19 cellular contexts compared by ENCODE assay signal in genomic region chr1:99986656-99987225, GRCh38. TPM values are rescaled to one million over a fixed set of nuclear protein-coding genes. Genes with fewer than 3 reads are reported as not detected.
DNase-seq lines count a peak whose midpoint lies in the region; ATAC-seq, FAIRE-seq and TF ChIP-seq lines count a peak whose summit lies in the region.
"Had no signal": no experiment of that assay in that cellular context is flagged by ENCODE, and none has a peak within 500 bp of the region (broad histone marks: within the 10 kb centered on the region; RNA-seq: fewer than 3 reads in every experiment).

No MANE protein-coding gene starts in this region.

- in situ Hi-C loops in K562 (cut with MboI), result no loop called here

- H3K9me3 ChIP-seq in K562 (replicated peaks; ENCODE audit: control insufficient read depth, insufficient read depth, low read depth, low read length) (peaks cover 6% of the 10 kb centered on the region; the same call in 1 of the 2 replicates), prostate gland (no peaks in the 10 kb centered on the region), T-helper 17 cell (ENCODE audit: control insufficient read depth, low read length, poor library complexity, severe bottlenecking) (no peaks in the 10 kb centered on the region)

- TF ChIP-seq CTCF in C4-2B (conservative IDR thresholded peaks at IDR 0.05) (no peak), K562 (IDR thresholded peaks at IDR 0.05 in 2 of 3, conservative IDR thresholded peaks at IDR 0.05 in 1 of 3; ENCODE audit: insufficient read depth in 2 of 3, low read depth in 1 of 3, low read length in 3 of 3) (no peak), prostate gland (IDR thresholded peaks at IDR 0.05) (no peak)

- H3K27me3 ChIP-seq in K562 (ENCODE audit: control insufficient read depth in 2 of 2, insufficient read depth in 2 of 2, low read length in 2 of 2), result no peaks in the 10 kb centered on the region
- no peaks in the 10 kb centered on the region for H3K27me3 ChIP-seq in prostate gland (replicated peaks; ENCODE audit: insufficient read depth)

- POLR2A ChIA-PET in K562 (lab: Yijun Ruan, JAX), result interaction anchor here (1.0 to 1.6 kb wide), 2 partner anchors 11 to 17 kb away, joined by 3 to 7 read pairs; partner anchors contain the start of gene SLC35A3

- DNase-seq in K562 (ENCODE audit: extremely low read depth in 1 of 4, low spot score in 3 of 4) (no peak), left lobe of liver (ENCODE audit: low spot score) (no peak), prostate gland (ENCODE audit: low spot score) (no peak), T-helper 17 cell (no peak), RKO (ENCODE audit: low spot score) (no peak), Ammon's horn (ENCODE audit: low spot score) (no peak), hippocampal formation (lab: John Stamatoyannopoulos, UW) (no peak)
- DNase-seq: ACHN; CD8-positive, alpha-beta memory T cell; GF-D8; HFFc6; KG1; NCI-H1105 treated with DMSO at 0.1 percent for 48 hours; NCI-H187; NCI-H2171; NCI-H510A had no signal

- CTCF ChIA-PET in K562 (lab: Yijun Ruan, JAX; ENCODE audit: low intra/inter-chr PET ratio), result no interaction called here

- no peaks in the 10 kb centered on the region for H3K9me1 ChIP-seq in K562 (ENCODE audit: control insufficient read depth, insufficient read depth, low read length)

- WGBS in K562 (ENCODE audit: insufficient coverage, low coverage, missing lambda C conversion rate), result 58% methylated on average over 2 of the region's 2 CpGs
- WGBS in prostate gland, result 58% methylated on average over 2 of the region's 2 CpGs

- peaks cover 10% of the 10 kb centered on the region for H3K4me1 Mint-ChIP-seq in T-helper 17 cell

- H3K4me2 ChIP-seq in K562 (ENCODE audit: insufficient read depth, low read length), result no peak overlapping the region

- H3K27ac ChIP-seq in C4-2B, result peak overlapping the region; percentile 93
- no peak overlapping the region for H3K27ac ChIP-seq in K562 (ENCODE audit: extremely low read depth, low read depth, low read length)
- peak overlapping the region; percentile 59 to 65 for H3K27ac ChIP-seq in prostate gland

- H3K4me1 ChIP-seq in K562 (replicated peaks in 1 of 2; ENCODE audit: control insufficient read depth in 2 of 2, insufficient read depth in 2 of 2, low read length in 2 of 2), result 0 out of 5 replicates have a peak, but pooled peaks cover 0 to 2% of the 10 kb centered on the region in 2 experiments
- H3K4me1 ChIP-seq in prostate gland (replicated peaks), result no peaks in the 10 kb centered on the region

- H3K79me2 ChIP-seq in K562 (ENCODE audit: control insufficient read depth, insufficient read depth, low read length), result peaks cover 44% of the 10 kb centered on the region

- no peak for TF ChIP-seq POLR2A in K562 (conservative IDR thresholded peaks at IDR 0.05)
- no peak for TF ChIP-seq POLR2A in prostate gland (IDR thresholded peaks at IDR 0.05)

- no peak overlapping the region for H3K4me3 ChIP-seq in K562
- H3K4me3 ChIP-seq in prostate gland, result no peak overlapping the region

- no peak for TF ChIP-seq EP300 in K562 (IDR thresholded peaks at IDR 0.05; ENCODE audit: low read length)

- intact Hi-C loops in K562 (cut with micrococcal nuclease) (no loop called here), prostate gland (cut with DNase I) (no loop called here)

- ATAC-seq in K562, result peak; percentile 32
- peak; percentile 49 for ATAC-seq in left lobe of liver
- no peak for ATAC-seq in T-helper 17 cell

- no peak overlapping the region for H3K27ac Mint-ChIP-seq in T-helper 17 cell
- H3K27ac Mint-ChIP-seq: B cell, HFFc6 had no signal

- FAIRE-seq in K562 (lab: Jason Lieb, UNC), result no peak
- FAIRE-seq: H1 had no signal

- H3K27me3 Mint-ChIP-seq in T-helper 17 cell, result no peaks in the 10 kb centered on the region
- H3K27me3 Mint-ChIP-seq: B cell; CD8-positive, alpha-beta memory T cell had no signal

- H3K9ac ChIP-seq in K562 (ENCODE audit: insufficient read depth in 1 of 2, low read depth in 2 of 2, low read length in 2 of 2), result no peak overlapping the region

- no peak for TF ChIP-seq RAD21 in K562 (CRISPR knock-in tag; conservative IDR thresholded peaks at IDR 0.05 in 1 of 2, IDR thresholded peaks at IDR 0.05 in 1 of 2)

- no peaks in the 10 kb centered on the region for H4K20me1 ChIP-seq in K562 (replicated peaks; ENCODE audit: control insufficient read depth, insufficient read depth, low read length)

- H2AFZ ChIP-seq in K562 (ENCODE audit: low read depth, low read length), result no peak overlapping the region

- H3K36me3 ChIP-seq in K562 (ENCODE audit: control insufficient read depth, insufficient read depth, low read length), result peaks cover under 1% of the 10 kb centered on the region; the same call in 1 of the 3 replicates
- no peaks in the 10 kb centered on the region for H3K36me3 ChIP-seq in prostate gland

- peaks cover 5% of the 10 kb centered on the region for H3K36me3 Mint-ChIP-seq in T-helper 17 cell (ENCODE audit: low read depth)

- no peak overlapping the region for H3K4me3 Mint-ChIP-seq in T-helper 17 cell
- H3K4me3 Mint-ChIP-seq: B cell; CD8-positive, alpha-beta memory T cell; HFFc6 had no signal

- no TSS peak for BruUV-seq in K562 (replicated peaks; lab: Mats Ljungman, UMichigan)

TF ChIP-seq in K562, 482 proteins besides CTCF, POLR2A, EP300 and RAD21:
- TF ChIP-seq KLF16 (IDR thresholded peaks at IDR 0.05), result no peak
- no peak for TF ChIP-seq E2F8 (IDR thresholded peaks at IDR 0.05; ENCODE audit: low read depth, partially characterized antibody)
- TF ChIP-seq ZBTB11 (CRISPR knock-in tag; IDR thresholded peaks at IDR 0.05), result no peak
- no peak for TF ChIP-seq ZFX (CRISPR knock-in tag; IDR thresholded peaks at IDR 0.05)

RNA-seq across cellular contexts. Expression of gene SLC35A3, which starts 16.9 kb away (rescaled TPM):
- 19.7 and 45.4 TPM in 2 replicates for total RNA-seq in K562 (2011; cell fraction: chromatin; rRNA removed; ENCODE audit: low replicate concordance)
- 10.5 and 11.8 TPM in 2 replicates for total RNA-seq in K562 (2011; cell fraction: nucleolus; rRNA removed)
- 29.5 and 65.9 TPM in 2 replicates for total RNA-seq in K562 (2011; cell fraction: nucleoplasm; rRNA removed)
- total RNA-seq in K562 (2014; rRNA removed), result 10.6 and 20.2 TPM in 2 replicates
- 20.5 and 24.1 TPM in 2 replicates for total RNA-seq in K562 (2014; rRNA removed; fragmentation: Illumina TruSeq; extraction: Trizol)
- 14.6 and 16.1 TPM in 2 replicates for total RNA-seq in K562 (2015; rRNA removed; fragmentation: Illumina TruSeq; extraction: Trizol)
- 12.9 and 13.2 TPM in 2 replicates for total RNA-seq in K562 (2021)
- 13.3 and 21.7 TPM in 2 replicates for polyA plus RNA-seq in K562 (2011; rRNA removed)
- polyA plus RNA-seq in K562 (2011; cell fraction: cytosol; rRNA removed), result 3.8 and 6.1 TPM in 2 replicates
- 8.4 and 10.2 TPM in 2 replicates for polyA plus RNA-seq in K562 (2011; cell fraction: nucleus; rRNA removed)
- polyA plus RNA-seq in K562 (2012), result 10.3 and 11.7 TPM in 2 replicates
- 8.8 and 10.9 TPM in 2 replicates for polyA plus RNA-seq in K562 (2014; fragmentation: Illumina TruSeq; extraction: Trizol)
- polyA plus RNA-seq in K562 (2014; fragmentation: Nextera tagmentation; extraction: Ambion mirVana), result 1 to 10 TPM; 3.5 to 3.7 TPM
- polyA plus RNA-seq in K562 (2014; rRNA removed), result 11.7 and 14.0 TPM in 2 replicates
- 13.7 and 17.2 TPM in 2 replicates for polyA minus RNA-seq in K562 (2011; rRNA and poly(A)+ RNA removed)
- 4.8 and 5.4 TPM in 2 replicates for polyA minus RNA-seq in K562 (2011; cell fraction: cytosol; rRNA and poly(A)+ RNA removed)
- polyA minus RNA-seq in K562 (2011; cell fraction: nucleus; rRNA and poly(A)+ RNA removed), result 11.8 and 15.4 TPM in 2 replicates
- 26.3 TPM for total RNA-seq in left lobe of liver
- 10 to 100 TPM; 32.0 to 79.5 TPM for total RNA-seq in prostate gland
- 10 to 100 TPM; 20.4 to 26.7 TPM for total RNA-seq in T-helper 17 cell
